9 cellular contexts compared by ENCODE assay signal in the genomic region with DNA sequence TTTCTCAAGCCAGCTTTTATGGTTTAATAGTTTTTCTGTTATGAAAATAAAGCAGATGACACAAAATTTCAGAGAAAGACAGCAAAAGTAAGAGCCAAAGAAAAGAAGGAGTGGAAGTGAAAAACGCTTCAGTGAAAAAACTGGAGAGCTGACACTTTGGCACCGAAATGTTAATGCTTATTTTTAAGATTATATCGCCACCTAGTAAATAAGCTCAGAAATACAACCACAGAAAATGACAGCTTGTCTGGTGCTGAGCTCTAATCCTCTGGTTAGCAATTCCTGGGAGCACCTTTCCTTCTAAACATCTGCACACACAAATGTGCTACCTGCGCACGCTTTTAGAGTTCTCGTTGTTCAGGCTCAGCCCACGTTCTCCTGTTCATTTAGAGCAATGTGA.
A peak's percentile ranks its signal among the peaks of the same experiment; 100 is the strongest.
DNase-seq lines count a peak whose midpoint lies in the region; ATAC-seq, FAIRE-seq and TF ChIP-seq lines count a peak whose summit lies in the region.
"Had no signal": no experiment of that assay in that cellular context is flagged by ENCODE, and none has a peak within 500 bp of the region (broad histone marks: within the 10 kb centered on the region; RNA-seq: fewer than 3 reads in every experiment).

No MANE protein-coding gene starts in this region.

- H3K27me3 Mint-ChIP-seq in natural killer cell (ENCODE audit: low read depth in 2 of 2): peaks cover 0 to 6% of the 10 kb centered on the region in 2 donors

- no peaks in the 10 kb centered on the region for H3K9me3 ChIP-seq in fibroblast of lung (ENCODE audit: control insufficient read depth, insufficient read depth, low read depth, low read length)
- H3K9me3 ChIP-seq in pancreas: no peaks in the 10 kb centered on the region
- no peaks in the 10 kb centered on the region for H3K9me3 ChIP-seq in MG63

- no peak overlapping the region for H2AFZ ChIP-seq in fibroblast of lung (ENCODE audit: low read length)

- H3K9ac ChIP-seq in fibroblast of lung (ENCODE audit: insufficient read depth, low read length): no peak overlapping the region

- no peak for FAIRE-seq in pancreas (lab: Jason Lieb, UNC)

- H3K27ac Mint-ChIP-seq in natural killer cell: no peak overlapping the region
- H3K27ac Mint-ChIP-seq: IgD-negative memory B cell had no signal

- H3K4me3 ChIP-seq in LNCaP clone FGC (ENCODE audit: low read depth, low read length) (no peak overlapping the region), fibroblast of lung (replicated peaks in 1 of 4; ENCODE audit: control extremely low read depth in 1 of 4, insufficient read depth in 1 of 4, low read depth in 3 of 4, low read length in 4 of 4) (no peak overlapping the region), pancreas (no peak overlapping the region), MG63 (no peak overlapping the region)

- H3K4me1 ChIP-seq in fibroblast of lung (ENCODE audit: control insufficient read depth, extremely low read depth, insufficient read depth, low read length): no peaks in the 10 kb centered on the region
- H3K4me1 ChIP-seq in pancreas: peaks cover 0 to 5% (median 0%) of the 10 kb centered on the region in 3 donors

- WGBS in pancreas, 2 donors: 3 to 7% methylated on average over 7 of the region's 7 CpGs

- H3K79me2 ChIP-seq in fibroblast of lung (ENCODE audit: control insufficient read depth, insufficient read depth, low read length): no peaks in the 10 kb centered on the region

- POLR2A ChIA-PET in RWPE1 (lab: Yijun Ruan, JAX; ENCODE audit: low non-redundant PET): no interaction called here

- H3K36me3 ChIP-seq in fibroblast of lung (ENCODE audit: control insufficient read depth, insufficient read depth, low read length): no peaks in the 10 kb centered on the region
- H3K36me3 ChIP-seq in pancreas: no peaks in the 10 kb centered on the region
- H3K36me3 ChIP-seq in MG63: no peaks in the 10 kb centered on the region

- H3K4me3 Mint-ChIP-seq in natural killer cell: no peak overlapping the region
- H3K4me3 Mint-ChIP-seq: IgD-negative memory B cell had no signal

- peaks cover 0 to 8% of the 10 kb centered on the region in 2 donors for H3K4me1 Mint-ChIP-seq in natural killer cell

- CTCF ChIA-PET in RWPE1 (lab: Yijun Ruan, JAX): interaction anchor here (0.6 to 4.3 kb wide), 6 partner anchors 12 to 308 kb away, joined by 3 to 38 read pairs (median 4); no protein-coding TSS in a partner anchor

- ATAC-seq in pancreas: peak; percentile 61 to 88 (median 84)
- ATAC-seq in natural killer cell: no peak

- H3K9me3 Mint-ChIP-seq in natural killer cell: no peaks in the 10 kb centered on the region
- H3K9me3 Mint-ChIP-seq: IgD-negative memory B cell had no signal

- intact Hi-C loops in pancreas (cut with DNase I): loop anchor here in 2 of 3 donors (5.0 to 10.0 kb wide), 2 partner anchors 729 to 732 kb away; no protein-coding TSS in a partner anchor
- intact Hi-C loops in natural killer cell (cut with micrococcal nuclease): loop anchor here (2.0 to 5.0 kb wide), 2 partner anchors 302 to 734 kb away; no protein-coding TSS in a partner anchor

- H3K27me3 ChIP-seq in fibroblast of lung (ENCODE audit: control insufficient read depth, insufficient read depth, low read length): no peaks in the 10 kb centered on the region
- H3K27me3 ChIP-seq in pancreas: no peaks in the 10 kb centered on the region
- H3K27me3 ChIP-seq in MG63: peaks cover 8% of the 10 kb centered on the region; the same call in 1 of the 2 replicates

- no peaks in the 10 kb centered on the region for H4K20me1 ChIP-seq in fibroblast of lung (ENCODE audit: control insufficient read depth, extremely low read depth, insufficient read depth, low read length)

- H3K36me3 Mint-ChIP-seq in natural killer cell: no peaks in the 10 kb centered on the region
- H3K36me3 Mint-ChIP-seq: IgD-negative memory B cell had no signal

- H3K27ac ChIP-seq in RWPE1 (no peak overlapping the region), fibroblast of lung (ENCODE audit: insufficient read depth, low read length) (no peak overlapping the region), pancreas (no peak overlapping the region)

- TF ChIP-seq CTCF in GM20000 (IDR thresholded peaks at IDR 0.05; ENCODE audit: extremely low read depth, missing control alignments) (no peak), LNCaP clone FGC (IDR thresholded peaks at IDR 0.05; ENCODE audit: control insufficient read depth, extremely low read depth, insufficient read depth) (peak; percentile 57), RWPE1 (conservative IDR thresholded peaks at IDR 0.05; ENCODE audit: low read depth) (peak; percentile 54), fibroblast of lung (conservative IDR thresholded peaks at IDR 0.05 in 1 of 2, IDR thresholded peaks at IDR 0.05 in 1 of 2; ENCODE audit: low read depth in 1 of 2, low read length in 2 of 2) (peak; percentile 31 to 52), pancreas (IDR thresholded peaks at IDR 0.05) (peak in 1 of 4 donors; percentile 15), natural killer cell (IDR thresholded peaks at IDR 0.05) (no peak)

- no peak overlapping the region for H3K4me2 ChIP-seq in fibroblast of lung (ENCODE audit: extremely low read depth, insufficient read depth, low read length)

- DNase-seq in D341Med (ENCODE audit: low spot score): peak; percentile 61
- DNase-seq in GM20000 (ENCODE audit: low spot score): peak; percentile 29
- DNase-seq in LNCaP clone FGC (ENCODE audit: low read depth): peak; percentile 46
- DNase-seq in RWPE1 (ENCODE audit: low spot score): peak; percentile 41
- peak; percentile 22 to 58 for DNase-seq in fibroblast of lung (ENCODE audit: low read depth in 2 of 2)
- peak in 1 of 6 donors; percentile 12 for DNase-seq in pancreas
- no peak for DNase-seq in natural killer cell
- DNase-seq in MG63: no peak

Comparison
In these comparisons a context has a peak if more than half of its experiments do, and no peak if none do; other contexts are left out.
1. DNase-seq: peak in D341Med (single experiment), GM20000 (single experiment), LNCaP clone FGC (single experiment), RWPE1 (single experiment) and fibroblast of lung (2 of 2); none in natural killer cell (single experiment) and MG63 (single experiment).
2. CTCF ChIP-seq: peak in LNCaP clone FGC (single experiment), RWPE1 (single experiment) and fibroblast of lung (2 of 2); none in GM20000 (single experiment) and natural killer cell (single experiment).
3. ATAC-seq: peak in pancreas (4 of 4); none in natural killer cell (0 of 3).